In the genomic region with DNA sequence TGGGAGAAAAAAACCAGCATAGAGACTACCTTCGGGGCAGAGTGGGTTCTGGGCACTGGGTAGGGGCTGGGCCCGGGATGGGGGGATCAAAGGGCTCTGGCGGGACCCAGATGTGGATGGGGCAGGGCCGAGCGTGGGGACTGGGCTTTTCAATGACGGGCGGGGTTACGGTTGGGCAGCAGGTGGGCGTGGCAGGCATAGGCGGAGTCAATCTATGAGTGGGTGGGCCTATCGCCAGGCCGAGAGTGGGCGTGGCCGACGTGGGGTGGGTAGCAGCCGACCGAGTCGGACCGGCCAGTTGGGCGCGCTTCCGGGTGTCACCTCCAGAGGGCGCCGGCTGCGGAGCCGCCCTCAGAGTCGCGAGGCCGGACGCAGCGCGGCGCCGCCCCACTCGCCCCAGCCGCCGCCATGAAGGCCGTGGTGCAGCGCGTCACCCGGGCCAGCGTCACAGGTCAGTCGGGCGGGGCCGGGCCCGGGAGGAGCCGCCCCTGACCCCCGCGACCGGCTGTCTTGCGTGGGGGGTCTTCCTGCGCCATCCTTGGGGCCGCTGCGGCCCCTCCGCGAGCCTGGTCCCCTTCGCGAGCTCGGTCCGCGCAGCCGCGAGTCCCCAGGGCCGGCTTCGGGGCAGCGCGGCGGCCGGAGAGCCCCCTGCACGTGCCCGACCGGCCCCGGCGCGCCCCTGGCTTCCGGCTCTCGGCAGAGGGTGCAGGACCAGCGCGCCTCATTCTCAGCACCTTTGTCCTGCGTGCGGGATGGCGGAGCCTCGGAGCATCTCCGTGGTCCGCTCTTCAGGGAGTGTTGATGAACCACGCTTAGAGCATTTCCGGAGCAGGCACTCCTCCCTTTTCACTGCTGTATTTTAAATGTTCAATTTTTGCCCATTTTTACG, we compare ENCODE assay signal across 8 cellular contexts. TPM values are rescaled to one million over a fixed set of nuclear protein-coding genes. Genes with fewer than 3 reads are reported as not detected.
DNase-seq lines count a peak whose midpoint lies in the region; ATAC-seq and TF ChIP-seq lines count a peak whose summit lies in the region.

A gene with protein sequence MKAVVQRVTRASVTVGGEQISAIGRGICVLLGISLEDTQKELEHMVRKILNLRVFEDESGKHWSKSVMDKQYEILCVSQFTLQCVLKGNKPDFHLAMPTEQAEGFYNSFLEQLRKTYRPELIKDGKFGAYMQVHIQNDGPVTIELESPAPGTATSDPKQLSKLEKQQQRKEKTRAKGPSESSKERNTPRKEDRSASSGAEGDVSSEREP (plus strand): TSS at position 390 of the 889 bp plus-strand sequence. CDS start 19 bp downstream, at position 409.

- ATAC-seq in HG03378 (IDR thresholded peaks at IDR 0.05; ENCODE audit: unreplicated experiment): peak; percentile 84
- ATAC-seq in activated CD4-positive, alpha-beta T cell treated with anti-CD3 and anti-CD28 coated beads for 36 hours: peak; percentile 92

- peaks cover 25% of the 10 kb centered on the region for H3K4me1 Mint-ChIP-seq in activated CD4-positive, alpha-beta T cell treated with anti-CD3 and anti-CD28 coated beads for 36 hours
- peaks cover 16% of the 10 kb centered on the region for H3K4me1 Mint-ChIP-seq in chondrocyte (ENCODE audit: low read depth)

- CTCF ChIA-PET in BJ (lab: Yijun Ruan, JAX): interaction anchor here (0.6 to 1.1 kb wide), 4 partner anchors 11 to 99 kb away, joined by 3 to 4 read pairs (median 3); no protein-coding TSS in a partner anchor
- CTCF ChIA-PET in activated CD4-positive, alpha-beta T cell treated with anti-CD3 and anti-CD28 coated beads for 36 hours (lab: Charles Lee): interaction anchor here (0.6 to 1.0 kb wide), 4 partner anchors 120 to 197 kb away, joined by 3 to 4 read pairs (median 3); no protein-coding TSS in a partner anchor

- peak within 1 kb of the TSS; percentile 63 for H3K4me3 ChIP-seq in BJ (ENCODE audit: low read depth, low read length)

- H3K27me3 ChIP-seq in BJ (ENCODE audit: control insufficient read depth, insufficient read depth, low read length) (no peaks in the 10 kb centered on the region), layer of hippocampus (ENCODE audit: control insufficient read depth, insufficient read depth, low read length) (no peaks in the 10 kb centered on the region)

- H3K27me3 Mint-ChIP-seq in activated CD4-positive, alpha-beta T cell treated with anti-CD3 and anti-CD28 coated beads for 36 hours: peaks cover 6% of the 10 kb centered on the region
- no peaks in the 10 kb centered on the region for H3K27me3 Mint-ChIP-seq in chondrocyte (ENCODE audit: low read depth)

- intact Hi-C loops in activated CD4-positive, alpha-beta T cell treated with anti-CD3 and anti-CD28 coated beads for 36 hours (cut with DNase I, micrococcal nuclease): loop anchor here (1.0 to 10.0 kb wide), 10 partner anchors 21 to 1429 kb away; a partner anchor contains a TSS

- peak within 1 kb of the TSS; percentile 82 for H3K27ac Mint-ChIP-seq in activated CD4-positive, alpha-beta T cell treated with anti-CD3 and anti-CD28 coated beads for 36 hours
- peak within 1 kb of the TSS; percentile 72 for H3K27ac Mint-ChIP-seq in chondrocyte (ENCODE audit: unreplicated experiment)

- peak; percentile 73 for TF ChIP-seq POLR2A in GM19099 (IDR thresholded peaks at IDR 0.05; ENCODE audit: extremely low read depth, insufficient read length, low read depth)

- H3K9me3 Mint-ChIP-seq in activated CD4-positive, alpha-beta T cell treated with anti-CD3 and anti-CD28 coated beads for 36 hours (ENCODE audit: low read depth): no peaks in the 10 kb centered on the region
- H3K9me3 Mint-ChIP-seq in chondrocyte (ENCODE audit: low read depth): no peaks in the 10 kb centered on the region

- peak within 1 kb of the TSS; percentile 89 for H3K4me3 Mint-ChIP-seq in activated CD4-positive, alpha-beta T cell treated with anti-CD3 and anti-CD28 coated beads for 36 hours
- H3K4me3 Mint-ChIP-seq in chondrocyte (ENCODE audit: unreplicated experiment): peak within 1 kb of the TSS; percentile 87

- no peaks in the 10 kb centered on the region for H3K36me3 ChIP-seq in BJ (ENCODE audit: control insufficient read depth, insufficient read depth, low read length)

- peak within 1 kb of the TSS; percentile 53 for H3K27ac ChIP-seq in layer of hippocampus (ENCODE audit: low read depth, low read length)

- no peaks in the 10 kb centered on the region for H3K36me3 Mint-ChIP-seq in activated CD4-positive, alpha-beta T cell treated with anti-CD3 and anti-CD28 coated beads for 36 hours (ENCODE audit: low read depth)
- H3K36me3 Mint-ChIP-seq in chondrocyte (ENCODE audit: low read depth): peaks cover 4% of the 10 kb centered on the region

- POLR2A ChIA-PET in BJ (lab: Charles Lee): interaction anchor here (0.5 kb wide), 1 partner anchor 20 kb away, joined by 10 read pairs; no protein-coding TSS in a partner anchor
- POLR2A ChIA-PET in activated CD4-positive, alpha-beta T cell treated with anti-CD3 and anti-CD28 coated beads for 36 hours (lab: Charles Lee): interaction anchor here (1.0 kb wide), 1 partner anchor 121 kb away, joined by 3 read pairs; a partner anchor contains a TSS

- TF ChIP-seq CTCF in BJ (IDR thresholded peaks at IDR 0.05; ENCODE audit: insufficient read depth, low read depth, low read length) (peak; percentile 61), chondrocyte (IDR thresholded peaks at IDR 0.05) (peak; percentile 87)

- DNase-seq in BJ (ENCODE audit: low read depth): peak; percentile 29
- DNase-seq in NCI-H446 treated with DMSO at 0.1 percent for 48 hours (lab: John Stamatoyannopoulos, UW): peak; percentile 64
- peak; percentile 96 for DNase-seq in activated CD4-positive, alpha-beta T cell treated with anti-CD3 and anti-CD28 coated beads for 36 hours
- DNase-seq in chondrocyte (ENCODE audit: low spot score): peak; percentile 96
- peak; percentile 73 to 89 (median 78) for DNase-seq in stimulated activated CD4-positive, alpha-beta T cell treated with anti-CD3 and anti-CD28 coated beads, Interleukin-1b, Interleukin-23, amount 100 ng/mL, for 24 hours (ENCODE audit: low read depth in 4 of 4, low spot score in 1 of 4)

RNA-seq across cellular contexts. Expression of the gene that starts here (rescaled TPM):
- 47.3 and 57.7 TPM in 2 replicates for polyA plus RNA-seq in BJ (2011; rRNA removed)
- 27.2 TPM in 2 replicates for polyA minus RNA-seq in BJ (2011; rRNA and poly(A)+ RNA removed)
- 10 to 100 TPM; 40.7 to 54.6 TPM for total RNA-seq in activated CD4-positive, alpha-beta T cell treated with anti-CD3 and anti-CD28 coated beads for 36 hours
- 19.7 to 22.2 TPM (median 21.9 TPM) in 3 replicates for total RNA-seq in chondrocyte

Comparison
In these comparisons a context has a peak if more than half of its experiments do, and no peak if none do; other contexts are left out.
1. Peak in every context shown above with its lines: DNase-seq, ATAC-seq, H3K4me3 ChIP-seq and H3K27ac ChIP-seq.
2. DNase-seq: peak in every context shown above with its lines; median percentile 96 in activated CD4-positive, alpha-beta T cell treated with anti-CD3 and anti-CD28 coated beads for 36 hours; 96 in chondrocyte; 78 in stimulated activated CD4-positive, alpha-beta T cell treated with anti-CD3 and anti-CD28 coated beads, Interleukin-1b, Interleukin-23, amount 100 ng/mL, for 24 hours; 64 in NCI-H446 treated with DMSO at 0.1 percent for 48 hours; 29 in BJ.